10 cellular contexts compared by ENCODE assay signal in genomic region chr22:44587004-44587793, GRCh38.
A peak's percentile ranks its signal among the peaks of the same experiment; 100 is the strongest.
DNase-seq lines count a peak whose midpoint lies in the region; ATAC-seq and TF ChIP-seq lines count a peak whose summit lies in the region.
"Had no signal": no experiment of that assay in that cellular context is flagged by ENCODE, and none has a peak within 500 bp of the region (broad histone marks: within the 10 kb centered on the region; RNA-seq: fewer than 3 reads in every experiment).

No MANE protein-coding gene starts in this region.

- POLR2A ChIA-PET in RWPE1 (lab: Yijun Ruan, JAX; ENCODE audit: low non-redundant PET), result no interaction called here

- ATAC-seq in omental fat pad (ENCODE audit: low FRiP score), result peak; percentile 6
- ATAC-seq in HG02571 (IDR thresholded peaks at IDR 0.05; ENCODE audit: unreplicated experiment), result no peak

- peak overlapping the region in 2 of 3 donors; percentile 18 to 48 for H3K4me3 ChIP-seq in breast epithelium
- H3K4me3 ChIP-seq: cardiac muscle cell had no signal

- TF ChIP-seq POLR2A in breast epithelium (IDR thresholded peaks at IDR 0.05), result no peak

- H3K27ac ChIP-seq in breast epithelium (no peak overlapping the region), RWPE1 (no peak overlapping the region)
- H3K27ac ChIP-seq: cardiac muscle cell had no signal

- TF ChIP-seq CTCF in breast epithelium (IDR thresholded peaks at IDR 0.05), result no peak
- TF ChIP-seq CTCF in omental fat pad (IDR thresholded peaks at IDR 0.05), result no peak
- TF ChIP-seq CTCF in glutamatergic neuron (IDR thresholded peaks at IDR 0.05; ENCODE audit: partially characterized antibody, unreplicated experiment), result no peak
- no peak for TF ChIP-seq CTCF in RWPE1 (conservative IDR thresholded peaks at IDR 0.05; ENCODE audit: low read depth)

- no peaks in the 10 kb centered on the region for H3K4me1 ChIP-seq in breast epithelium

- H3K27ac Mint-ChIP-seq in glutamatergic neuron (ENCODE audit: unreplicated experiment), result no peak overlapping the region

- DNase-seq in G401 (ENCODE audit: low spot score), result peak; percentile 63
- peak; percentile 39 for DNase-seq in NCI-H2107 (lab: John Stamatoyannopoulos, UW)
- DNase-seq in breast epithelium (ENCODE audit: low spot score in 2 of 2), result no peak
- DNase-seq in omental fat pad (ENCODE audit: low spot score), result no peak
- DNase-seq in glutamatergic neuron, result no peak
- DNase-seq in RWPE1 (ENCODE audit: low spot score), result no peak
- DNase-seq: activated CD4-positive, CD25-positive, alpha-beta regulatory T cell; islet precursor cell had no signal

- H3K4me1 Mint-ChIP-seq in glutamatergic neuron (ENCODE audit: low read depth, unreplicated experiment), result peaks cover 4% of the 10 kb centered on the region

- H3K4me3 Mint-ChIP-seq in glutamatergic neuron (ENCODE audit: unreplicated experiment), result no peak overlapping the region

- intact Hi-C loops in breast epithelium (cut with DNase I; ENCODE audit: low total_unique reads), result no loop called here

- H3K9me3 Mint-ChIP-seq in glutamatergic neuron (ENCODE audit: unreplicated experiment), result peaks cover 6% of the 10 kb centered on the region

- no peaks in the 10 kb centered on the region for H3K9me3 ChIP-seq in breast epithelium

- peaks cover 0 to 63% of the 10 kb centered on the region in 2 donors for H3K27me3 ChIP-seq in breast epithelium
- H3K27me3 ChIP-seq: cardiac muscle cell had no signal

- CTCF ChIA-PET in RWPE1 (lab: Yijun Ruan, JAX), result no interaction called here

- peaks cover 7% of the 10 kb centered on the region for H3K36me3 Mint-ChIP-seq in glutamatergic neuron (ENCODE audit: unreplicated experiment)

- in situ Hi-C loops in G401 (cut with HindIII; ENCODE audit: low sequenced_read_pairs), result no loop called here

- peaks cover 4% of the 10 kb centered on the region for H3K27me3 Mint-ChIP-seq in glutamatergic neuron (ENCODE audit: unreplicated experiment)

- no peaks in the 10 kb centered on the region for H3K36me3 ChIP-seq in breast epithelium
- H3K36me3 ChIP-seq: cardiac muscle cell had no signal

Comparison
In these comparisons a context has a peak if more than half of its experiments do, and no peak if none do; other contexts are left out.
1. DNase-seq: peak in G401 (single experiment) and NCI-H2107 (single experiment); none in breast epithelium (0 of 2), omental fat pad (single experiment), glutamatergic neuron (single experiment) and RWPE1 (single experiment).